ENCODE assay signal across 3 cellular contexts in the genomic region with DNA sequence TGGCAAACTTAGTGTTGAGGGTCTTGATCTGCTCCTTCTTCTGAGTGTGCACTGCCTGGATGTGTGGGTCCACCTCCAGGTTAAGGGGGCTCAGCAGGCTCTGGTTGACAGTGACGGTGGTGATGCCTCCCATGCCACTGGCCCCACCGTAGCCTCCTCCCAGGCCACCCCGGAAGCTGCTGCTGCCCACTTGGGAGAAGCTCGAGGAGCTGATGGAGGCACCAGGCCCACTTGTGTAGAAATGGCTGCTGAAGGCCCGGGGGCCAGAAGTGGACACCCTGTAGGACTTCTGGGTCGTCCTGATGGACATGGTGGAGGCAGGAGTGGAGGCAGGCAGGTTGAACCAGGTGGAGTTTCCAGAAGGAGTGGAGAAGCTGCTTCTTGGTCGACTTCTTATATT.
"Had no signal": no experiment of that assay in that cellular context is flagged by ENCODE, and none has a peak within 500 bp of the region (broad histone marks: within the 10 kb centered on the region; RNA-seq: fewer than 3 reads in every experiment).

No MANE protein-coding gene starts in this region.

- H3K4me3 ChIP-seq: GM12878 had no signal

- DNase-seq: GDM1, GF-D8 had no signal
